ENCODE assay signal across 7 cellular contexts in the genomic region with DNA sequence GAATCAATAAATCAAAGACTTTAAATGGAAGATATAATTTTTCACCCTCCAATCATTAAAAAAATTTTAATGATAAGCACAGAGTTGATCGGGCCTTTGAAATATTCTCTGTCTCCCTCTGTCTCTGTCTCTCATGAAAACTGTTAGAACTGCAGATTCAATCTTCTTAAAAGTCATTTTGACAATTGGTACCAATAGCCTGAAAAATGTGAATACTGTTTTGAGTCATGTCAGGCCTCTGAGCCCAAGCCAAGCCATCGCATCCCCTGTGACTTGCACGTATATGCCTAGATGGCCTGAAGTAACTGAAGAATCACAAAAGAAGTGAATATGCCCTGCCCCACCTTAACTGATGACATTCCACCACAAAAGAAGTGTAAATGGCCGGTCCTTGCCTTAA.
A peak's percentile ranks its signal among the peaks of the same experiment; 100 is the strongest.
DNase-seq lines count a peak whose midpoint lies in the region; ATAC-seq, FAIRE-seq and TF ChIP-seq lines count a peak whose summit lies in the region.
"Not testable (repeated sequence)": the region's sequence is repeated elsewhere in the genome, so short reads cannot be mapped to it uniquely, and the experiment has no call there.

No MANE protein-coding gene starts in this region.

- H3K79me2 ChIP-seq in GM12878 (ENCODE audit: control insufficient read depth, insufficient read depth, low read length): not testable (repeated sequence)

- H3K9me3 Mint-ChIP-seq in CD8-positive, alpha-beta T cell; activated CD4-positive, alpha-beta T cell treated with anti-CD3 and anti-CD28 coated beads, Interleukin-2, amount 10 ng/mL, durations not matched to agents 24 days and 14 days; activated T-cell treated with anti-CD3 and anti-CD28 coated beads, Interleukin-2, amount 50 U/mL, for 24 hours; activated naive CD4-positive, alpha-beta T cell treated with anti-CD3 and anti-CD28 coated beads, Interleukin-2, amount 50 U/mL, for 24 hours; stimulated activated effector memory CD8-positive, alpha-beta T cell treated with anti-CD3 and anti-CD28 coated beads, Interleukin-12 subunit alpha, Interleukin-12 subunit beta, amount 100 ng/mL, for 72 hours: not testable (repeated sequence)

- RAD21 ChIA-PET in GM12878 (lab: Charles Lee; ENCODE audit: unreplicated experiment): not testable (repeated sequence)

- TF ChIP-seq RAD21 in GM12878 (IDR thresholded peaks at IDR 0.05; ENCODE audit: insufficient read depth, low read depth, low read length): not testable (repeated sequence)

- H3K9ac ChIP-seq in GM12878 (ENCODE audit: control insufficient read depth, insufficient read depth, low read length): not testable (repeated sequence)

- not testable (repeated sequence) for H4K20me1 ChIP-seq in GM12878 (ENCODE audit: control insufficient read depth, insufficient read depth)

- H3K27ac ChIP-seq in CD8-positive, alpha-beta T cell (ENCODE audit: low read depth, low read length): not testable (repeated sequence)
- H3K27ac ChIP-seq in GM12878 (ENCODE audit: control insufficient read depth, insufficient read depth): 0 out of 2 replicates have a peak overlapping the region, but pooled peaks have one; percentile 37

- DNase-seq in CD8-positive, alpha-beta T cell; activated CD4-positive, alpha-beta T cell treated with anti-CD3 and anti-CD28 coated beads, Interleukin-2, amount 10 ng/mL, durations not matched to agents 24 days and 14 days; activated T-cell treated with anti-CD3 and anti-CD28 coated beads, Interleukin-2, amount 50 U/mL, for 24 hours; GM12878 (ENCODE audit: low read depth, low spot score); stimulated activated effector memory CD8-positive, alpha-beta T cell treated with anti-CD3 and anti-CD28 coated beads, Interleukin-12 subunit alpha, Interleukin-12 subunit beta, amount 100 ng/mL, for 72 hours (ENCODE audit: low spot score in 2 of 2): not testable (repeated sequence)

- H2AFZ ChIP-seq in GM12878 (ENCODE audit: control insufficient read depth, low read depth, low read length): not testable (repeated sequence)

- not testable (repeated sequence) for H3K9me3 ChIP-seq in CD8-positive, alpha-beta T cell (ENCODE audit: low read length); GM12878 (replicated peaks; ENCODE audit: control insufficient read depth, insufficient read depth, low read length)

- TF ChIP-seq EP300 in GM12878 (IDR thresholded peaks at IDR 0.05; ENCODE audit: borderline replicate concordance in 1 of 2, control insufficient read depth in 1 of 2, low read depth in 2 of 2, low read length in 2 of 2): not testable (repeated sequence)

- TF ChIP-seq CTCF in CD8-positive, alpha-beta T cell (IDR thresholded peaks at IDR 0.05); GM12878 (IDR thresholded peaks at IDR 0.05 in 2 of 3, conservative IDR thresholded peaks at IDR 0.05 in 1 of 3; ENCODE audit: control insufficient read depth in 2 of 3, extremely low read depth in 1 of 3, insufficient read depth in 1 of 3, low read depth in 3 of 3, low read length in 3 of 3): not testable (repeated sequence)

- not testable (repeated sequence) for FAIRE-seq in GM12878 (lab: Jason Lieb, UNC)

- not testable (repeated sequence) for H3K36me3 ChIP-seq in CD8-positive, alpha-beta T cell (ENCODE audit: insufficient read depth, low read length); GM12878 (ENCODE audit: control insufficient read depth in 2 of 2, insufficient read depth in 2 of 2, low read length in 1 of 2)

- peaks cover 16% of the 10 kb centered on the region for H3K4me1 ChIP-seq in CD8-positive, alpha-beta T cell (ENCODE audit: insufficient read depth, low read length)
- peaks cover 30% of the 10 kb centered on the region for H3K4me1 ChIP-seq in GM12878 (ENCODE audit: control insufficient read depth, insufficient read depth, low read length)

- in situ Hi-C loops in GM12878 (cut with MboI): not testable (repeated sequence)

- POLR2A ChIA-PET in CD8-positive, alpha-beta T cell (lab: Charles Lee): not testable (repeated sequence)
- POLR2A ChIA-PET in GM12878 (lab: Charles Lee): interaction anchor here (1.6 kb wide), 1 partner anchor 104 kb away, joined by 3 read pairs; no protein-coding TSS in a partner anchor

- SMC1A ChIA-PET in GM12878 (lab: Charles Lee; ENCODE audit: uncharacterized antibody, unreplicated experiment): interaction anchor here (3.5 kb wide), 1 partner anchor 12 kb away, joined by 15 read pairs; no protein-coding TSS in a partner anchor

- H3K27me3 ChIP-seq in CD8-positive, alpha-beta T cell (ENCODE audit: insufficient read depth, low read length); GM12878 (replicated peaks in 1 of 2; ENCODE audit: control insufficient read depth in 2 of 2, insufficient read depth in 2 of 2, low read length in 1 of 2): not testable (repeated sequence)

- WGBS in GM12878 (ENCODE audit: insufficient coverage, insufficient replicate concordance, low lambda C conversion rate, missing lambda C conversion rate): 35% methylated on average over 4 of the region's 4 CpGs

- H3K4me3 Mint-ChIP-seq in CD8-positive, alpha-beta T cell; activated T-cell treated with anti-CD3 and anti-CD28 coated beads, Interleukin-2, amount 50 U/mL, for 24 hours; activated naive CD4-positive, alpha-beta T cell treated with anti-CD3 and anti-CD28 coated beads, Interleukin-2, amount 50 U/mL, for 24 hours; stimulated activated effector memory CD8-positive, alpha-beta T cell treated with anti-CD3 and anti-CD28 coated beads, Interleukin-12 subunit alpha, Interleukin-12 subunit beta, amount 100 ng/mL, for 72 hours: not testable (repeated sequence)
- peak overlapping the region; percentile 28 for H3K4me3 Mint-ChIP-seq in activated CD4-positive, alpha-beta T cell treated with anti-CD3 and anti-CD28 coated beads, Interleukin-2, amount 10 ng/mL, durations not matched to agents 24 days and 14 days

- not testable (repeated sequence) for TF ChIP-seq POLR2A in GM12878 (IDR thresholded peaks at IDR 0.05; ENCODE audit: low read depth, low read length)

- not testable (repeated sequence) for H3K4me3 ChIP-seq in CD8-positive, alpha-beta T cell (ENCODE audit: low read depth, low read length); GM12878

- H3K27ac Mint-ChIP-seq in CD8-positive, alpha-beta T cell: peak overlapping the region; percentile 53
- peak overlapping the region; percentile 76 for H3K27ac Mint-ChIP-seq in activated CD4-positive, alpha-beta T cell treated with anti-CD3 and anti-CD28 coated beads, Interleukin-2, amount 10 ng/mL, durations not matched to agents 24 days and 14 days
- H3K27ac Mint-ChIP-seq in activated T-cell treated with anti-CD3 and anti-CD28 coated beads, Interleukin-2, amount 50 U/mL, for 24 hours: peak overlapping the region; percentile 41
- H3K27ac Mint-ChIP-seq in activated naive CD4-positive, alpha-beta T cell treated with anti-CD3 and anti-CD28 coated beads, Interleukin-2, amount 50 U/mL, for 24 hours: peak overlapping the region; percentile 72
- peak overlapping the region; percentile 58 for H3K27ac Mint-ChIP-seq in stimulated activated effector memory CD8-positive, alpha-beta T cell treated with anti-CD3 and anti-CD28 coated beads, Interleukin-12 subunit alpha, Interleukin-12 subunit beta, amount 100 ng/mL, for 72 hours

- H3K4me1 Mint-ChIP-seq in CD8-positive, alpha-beta T cell (ENCODE audit: low read depth): peaks cover 36% of the 10 kb centered on the region
- H3K4me1 Mint-ChIP-seq in activated CD4-positive, alpha-beta T cell treated with anti-CD3 and anti-CD28 coated beads, Interleukin-2, amount 10 ng/mL, durations not matched to agents 24 days and 14 days: peaks cover 39% of the 10 kb centered on the region
- H3K4me1 Mint-ChIP-seq in activated T-cell treated with anti-CD3 and anti-CD28 coated beads, Interleukin-2, amount 50 U/mL, for 24 hours (ENCODE audit: low read depth): peaks cover 56% of the 10 kb centered on the region
- H3K4me1 Mint-ChIP-seq in activated naive CD4-positive, alpha-beta T cell treated with anti-CD3 and anti-CD28 coated beads, Interleukin-2, amount 50 U/mL, for 24 hours: peaks cover 42% of the 10 kb centered on the region
- peaks cover 51% of the 10 kb centered on the region for H3K4me1 Mint-ChIP-seq in stimulated activated effector memory CD8-positive, alpha-beta T cell treated with anti-CD3 and anti-CD28 coated beads, Interleukin-12 subunit alpha, Interleukin-12 subunit beta, amount 100 ng/mL, for 72 hours

- H3K36me3 Mint-ChIP-seq in CD8-positive, alpha-beta T cell: peaks cover 20% of the 10 kb centered on the region
- H3K36me3 Mint-ChIP-seq in activated CD4-positive, alpha-beta T cell treated with anti-CD3 and anti-CD28 coated beads, Interleukin-2, amount 10 ng/mL, durations not matched to agents 24 days and 14 days (ENCODE audit: low read depth): peaks cover 42% of the 10 kb centered on the region
- peaks cover 60% of the 10 kb centered on the region for H3K36me3 Mint-ChIP-seq in activated T-cell treated with anti-CD3 and anti-CD28 coated beads, Interleukin-2, amount 50 U/mL, for 24 hours (ENCODE audit: low read depth)
- peaks cover 22% of the 10 kb centered on the region for H3K36me3 Mint-ChIP-seq in activated naive CD4-positive, alpha-beta T cell treated with anti-CD3 and anti-CD28 coated beads, Interleukin-2, amount 50 U/mL, for 24 hours
- H3K36me3 Mint-ChIP-seq in stimulated activated effector memory CD8-positive, alpha-beta T cell treated with anti-CD3 and anti-CD28 coated beads, Interleukin-12 subunit alpha, Interleukin-12 subunit beta, amount 100 ng/mL, for 72 hours: peaks cover 25% of the 10 kb centered on the region

- ATAC-seq in CD8-positive, alpha-beta T cell: not testable (repeated sequence)
- ATAC-seq in HG02885 (IDR thresholded peaks at IDR 0.05; ENCODE audit: poor library complexity, unreplicated experiment) (peak; percentile 21), GM12878 (peak; percentile 6)
- ATAC-seq in stimulated activated effector memory CD8-positive, alpha-beta T cell treated with anti-CD3 and anti-CD28 coated beads, Interleukin-12 subunit alpha, Interleukin-12 subunit beta, amount 100 ng/mL, for 72 hours: peak; percentile 62

- not testable (repeated sequence) for H3K4me2 ChIP-seq in GM12878 (ENCODE audit: control insufficient read depth, insufficient read depth)

- CTCF ChIA-PET in CD8-positive, alpha-beta T cell (lab: Charles Lee); GM12878 (lab: Yijun Ruan, JAX): not testable (repeated sequence)

- H3K27me3 Mint-ChIP-seq in CD8-positive, alpha-beta T cell (ENCODE audit: low read depth); activated CD4-positive, alpha-beta T cell treated with anti-CD3 and anti-CD28 coated beads, Interleukin-2, amount 10 ng/mL, durations not matched to agents 24 days and 14 days; activated T-cell treated with anti-CD3 and anti-CD28 coated beads, Interleukin-2, amount 50 U/mL, for 24 hours; activated naive CD4-positive, alpha-beta T cell treated with anti-CD3 and anti-CD28 coated beads, Interleukin-2, amount 50 U/mL, for 24 hours: not testable (repeated sequence)

- BruUV-seq in GM12878 (replicated peaks; lab: Mats Ljungman, UMichigan): not testable (repeated sequence)

- intact Hi-C loops in CD8-positive, alpha-beta T cell (cut with DNase I, micrococcal nuclease); activated CD4-positive, alpha-beta T cell treated with anti-CD3 and anti-CD28 coated beads, Interleukin-2, amount 10 ng/mL, durations not matched to agents 24 days and 14 days (cut with micrococcal nuclease); GM12878 (cut with micrococcal nuclease; ENCODE audit: unreplicated experiment): not testable (repeated sequence)
